25 cellular contexts compared by ENCODE assay signal in the genomic region with DNA sequence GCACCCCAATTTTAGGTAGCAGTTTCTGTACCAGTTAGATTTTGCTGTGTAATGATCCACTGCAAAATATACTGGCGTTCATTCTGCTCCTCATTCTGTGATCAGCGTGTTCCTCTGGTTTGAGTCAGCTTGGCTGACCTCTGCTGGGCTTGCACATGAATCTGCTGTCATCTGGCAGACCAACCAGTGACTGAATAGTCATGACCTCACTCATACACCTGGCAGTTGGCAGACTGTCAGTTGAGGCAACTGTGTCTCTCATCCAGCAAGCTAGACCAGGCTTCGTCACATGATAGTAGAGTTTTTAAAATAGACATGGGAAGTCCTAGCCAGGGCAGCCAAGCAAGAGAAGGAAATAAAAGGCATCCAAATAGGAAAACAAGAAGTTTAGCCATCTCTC.
A peak's percentile ranks its signal among the peaks of the same experiment; 100 is the strongest.
DNase-seq lines count a peak whose midpoint lies in the region; ATAC-seq and TF ChIP-seq lines count a peak whose summit lies in the region.
"Had no signal": no experiment of that assay in that cellular context is flagged by ENCODE, and none has a peak within 500 bp of the region (broad histone marks: within the 10 kb centered on the region; RNA-seq: fewer than 3 reads in every experiment).

No MANE protein-coding gene starts in this region.

- WGBS in heart left ventricle, 4 donors: 34 to 45% (median 43%) methylated on average over 3 of the region's 3 CpGs

- no peak overlapping the region for H3K4me3 ChIP-seq in Jurkat, Clone E6-1 (ENCODE audit: low read length)
- H3K4me3 ChIP-seq in heart left ventricle (no peak overlapping the region), BE2C (ENCODE audit: low read depth, low read length) (no peak overlapping the region)
- H3K4me3 ChIP-seq: A549, esophagus muscularis mucosa, smooth muscle cell, testis had no signal

- H3K4me1 ChIP-seq in heart left ventricle (peaks cover 0 to 6% (median 0%) of the 10 kb centered on the region in 12 donors), BE2C (no peaks in the 10 kb centered on the region)
- H3K4me1 ChIP-seq: A549, esophagus muscularis mucosa, testis had no signal

- no peaks in the 10 kb centered on the region for H3K27me3 ChIP-seq in heart left ventricle
- no peaks in the 10 kb centered on the region for H3K27me3 ChIP-seq in BE2C
- H3K27me3 ChIP-seq: esophagus muscularis mucosa, testis had no signal

- H3K9me3 ChIP-seq in heart left ventricle (peaks cover 0 to 17% (median 0%) of the 10 kb centered on the region in 12 donors), BE2C (no peaks in the 10 kb centered on the region; the same call in 1 of the 2 replicates)
- H3K9me3 ChIP-seq: A549, SK-N-SH, testis had no signal

- peak overlapping the region; percentile 21 to 71 (median 58) for H3K27ac ChIP-seq in heart left ventricle
- H3K27ac ChIP-seq: A549, esophagus muscularis mucosa, testis had no signal

- intact Hi-C loops in heart left ventricle (cut with DNase I): loop anchor here in 1 of 10 donors (10.0 kb wide), 1 partner anchor 88 kb away; no protein-coding TSS in a partner anchor

- no peaks in the 10 kb centered on the region for H3K36me3 ChIP-seq in heart left ventricle
- no peaks in the 10 kb centered on the region for H3K36me3 ChIP-seq in BE2C
- H3K36me3 ChIP-seq: esophagus muscularis mucosa had no signal

- peak; percentile 27 for DNase-seq in Jurkat, Clone E6-1 (ENCODE audit: low read depth, low spot score)
- DNase-seq in RKO (ENCODE audit: low spot score) (peak; percentile 25), heart left ventricle (peak in 4 of 5 donors; percentile 76 to 90 (median 83)), pons (ENCODE audit: low spot score) (peak; percentile 3), EL (no peak), cerebellum (ENCODE audit: low spot score) (no peak), BE2C (no peak)
- no peak for DNase-seq in stimulated activated CD4-positive, alpha-beta T cell treated with anti-CD3 and anti-CD28 coated beads, Interleukin-2, amount 100 ng/mL, for 24 hours
- DNase-seq: activated CD4-positive, alpha-beta T cell treated with anti-CD3 and anti-CD28 coated beads, Interleukin-2, amount 50 U/mL, for 4 hours; activated CD8-positive, alpha-beta memory T cell treated with anti-CD3 and anti-CD28 coated beads, Interleukin-2, amount 10 ng/mL, durations not matched to agents 7 days and 5 days; activated naive CD8-positive, alpha-beta T cell treated with anti-CD3 and anti-CD28 coated beads, Interleukin-2, amount 50 U/mL, for 24 hours; activated T-cell treated with anti-CD3 and anti-CD28 coated beads, Interleukin-2, amount 50 U/mL, for 48 hours; AML-193; CD8-positive, alpha-beta T cell; foreskin fibroblast; head of caudate nucleus; Karpas-422; NCI-H1048; NCI-H446 treated with DMSO at 0.1 percent for 48 hours; nephron progenitor cell; SK-N-SH; testis had no signal

- ATAC-seq in heart left ventricle: peak; percentile 98 to 100 (median 99)
- ATAC-seq: A549; activated CD8-positive, alpha-beta memory T cell treated with anti-CD3 and anti-CD28 coated beads, Interleukin-2, amount 10 ng/mL, durations not matched to agents 7 days and 5 days; activated naive CD8-positive, alpha-beta T cell treated with anti-CD3 and anti-CD28 coated beads, Interleukin-2, amount 50 U/mL, for 24 hours; CD8-positive, alpha-beta T cell had no signal

- no peak for TF ChIP-seq POLR2A in heart left ventricle (IDR thresholded peaks at IDR 0.05)

- TF ChIP-seq CTCF in heart left ventricle (IDR thresholded peaks at IDR 0.05) (peak in 2 of 12 donors; percentile 24 to 30), BE2C (IDR thresholded peaks at IDR 0.05; ENCODE audit: low read depth, low read length) (no peak)

Comparison
In these comparisons a context has a peak if more than half of its experiments do, and no peak if none do; other contexts are left out.
1. DNase-seq: peak in Jurkat, Clone E6-1 (single experiment), RKO (single experiment), heart left ventricle (4 of 5) and pons (single experiment); none in EL (single experiment), cerebellum (single experiment), BE2C (single experiment) and stimulated activated CD4-positive, alpha-beta T cell treated with anti-CD3 and anti-CD28 coated beads, Interleukin-2, amount 100 ng/mL, for 24 hours (0 of 2).